In the genomic region with DNA sequence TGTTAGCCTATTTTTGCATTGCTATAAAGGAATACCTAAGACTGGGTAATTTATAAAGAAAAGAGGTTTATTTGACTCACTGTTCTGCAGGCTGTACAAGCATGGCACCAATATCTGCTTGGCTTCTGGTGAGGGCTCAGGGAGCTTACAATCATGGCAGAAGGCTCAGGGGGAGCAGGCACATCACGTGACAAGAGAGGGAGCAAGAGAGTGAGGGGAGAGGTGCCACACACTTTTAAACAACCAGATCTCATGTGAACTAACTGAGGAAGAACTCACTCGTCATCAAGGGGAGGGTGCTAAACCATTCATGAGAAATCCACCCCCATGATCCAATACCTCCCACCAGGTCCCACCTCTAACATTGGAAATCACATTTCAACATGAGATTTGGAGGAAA, we compare ENCODE assay signal across 32 cellular contexts.
"Had no signal": no experiment of that assay in that cellular context is flagged by ENCODE, and none has a peak within 500 bp of the region (broad histone marks: within the 10 kb centered on the region; RNA-seq: fewer than 3 reads in every experiment).

No MANE protein-coding gene starts in this region.

- H3K36me3 Mint-ChIP-seq: stimulated activated memory B cell treated with anti-CD40 and anti-IgM and Interleukin-4, amounts not matched to agents 10 μg/mL and 1 μg/mL and 100 μg/mL, for 72 hours; type B pancreatic cell had no signal

- H3K9me3 Mint-ChIP-seq: natural killer cell treated with Interleukin-12 subunit alpha and Interleukin-12 subunit beta and Interleukin-15 and Interleukin-18, amount 100 ng/mL, for 72 hours had no signal

- H3K4me1 ChIP-seq: parathyroid adenoma, psoas muscle, spleen, suprapubic skin, testis, tibial artery, transverse colon, upper lobe of right lung, uterus had no signal

- H3K4me3 ChIP-seq: ovary, psoas muscle, skin epidermis, smooth muscle cell, spleen, suprapubic skin, testis, tibial artery, transverse colon, upper lobe of right lung, uterus had no signal

- H3K4me1 Mint-ChIP-seq: naive thymus-derived CD8-positive, alpha-beta T cell; stimulated activated memory B cell treated with anti-CD40 and anti-IgM and Interleukin-4, amounts not matched to agents 10 μg/mL and 1 μg/mL and 100 μg/mL, for 72 hours; stimulated activated naive CD8-positive, alpha-beta T cell treated with anti-CD3 and anti-CD28 coated beads, Interleukin-15, amount 100 ng/mL, for 72 hours had no signal

- H3K9ac ChIP-seq: parathyroid adenoma had no signal

- H3K27ac Mint-ChIP-seq: naive thymus-derived CD8-positive, alpha-beta T cell; natural killer cell treated with Interleukin-12 subunit alpha and Interleukin-12 subunit beta and Interleukin-15 and Interleukin-18, amount 100 ng/mL, for 72 hours; nephron progenitor cell; progenitor cell of endocrine pancreas; stimulated activated memory B cell treated with anti-CD40 and anti-IgM and Interleukin-4, amounts not matched to agents 10 μg/mL and 1 μg/mL and 100 μg/mL, for 72 hours; stimulated activated naive CD8-positive, alpha-beta T cell treated with anti-CD3 and anti-CD28 coated beads, Interleukin-15, amount 100 ng/mL, for 72 hours; type B pancreatic cell had no signal

- H3K27ac ChIP-seq: ovary, parathyroid adenoma, psoas muscle, skin epidermis, spleen, suprapubic skin, testis, tibial artery, transverse colon, upper lobe of right lung, uterus had no signal

- H3K9me3 ChIP-seq: ovary, psoas muscle, suprapubic skin, testis, tibial artery, transverse colon, upper lobe of right lung, uterus had no signal

- DNase-seq: naive thymus-derived CD8-positive, alpha-beta T cell; nephron progenitor cell; occipital lobe; ovary; posterior cingulate gyrus; psoas muscle; right cardiac atrium; spleen; stimulated activated CD4-positive, alpha-beta T cell treated with anti-CD3 and anti-CD28 coated beads, Interleukin-12 subunit alpha, Interleukin-12 subunit beta, amount 100 ng/mL, for 4 hours; stimulated activated CD4-positive, alpha-beta T cell treated with anti-CD3 and anti-CD28 coated beads, Interleukin-1b, Interleukin-23, amount 100 ng/mL, for 48 hours; stimulated activated CD4-positive, alpha-beta T cell treated with anti-CD3 and anti-CD28 coated beads, Interleukin-4, amount 100 ng/mL, for 1 hour; stimulated activated CD4-positive, alpha-beta T cell treated with anti-CD3 and anti-CD28 coated beads, Interleukin-4, amount 100 ng/mL, for 4 hours; stimulated activated CD8-positive, alpha-beta memory T cell treated with anti-CD3 and anti-CD28 coated beads, Interleukin-4, amount 100 ng/mL, for 48 hours; stimulated activated naive CD4-positive, alpha-beta T cell; stimulated activated naive CD8-positive, alpha-beta T cell treated with anti-CD3 and anti-CD28 coated beads, Interleukin-15, amount 100 ng/mL, for 72 hours; stimulated activated naive CD8-positive, alpha-beta T cell treated with anti-CD3 and anti-CD28 coated beads, Interleukin-15, Interleukin-2, amounts not matched to agents 100 U/mL and 50 U/mL, for 24 hours; substantia nigra; testis; tibial artery; transverse colon; upper lobe of right lung; uterus had no signal

- H3K27me3 ChIP-seq: ovary, suprapubic skin, testis, transverse colon, uterus had no signal

- H3K4me3 Mint-ChIP-seq: naive thymus-derived CD8-positive, alpha-beta T cell; natural killer cell treated with Interleukin-12 subunit alpha and Interleukin-12 subunit beta and Interleukin-15 and Interleukin-18, amount 100 ng/mL, for 72 hours; nephron progenitor cell; neural crest cell; stimulated activated memory B cell treated with anti-CD40 and anti-IgM and Interleukin-4, amounts not matched to agents 10 μg/mL and 1 μg/mL and 100 μg/mL, for 72 hours; stimulated activated naive CD8-positive, alpha-beta T cell treated with anti-CD3 and anti-CD28 coated beads, Interleukin-15, amount 100 ng/mL, for 72 hours; type B pancreatic cell had no signal

- H3K4me2 ChIP-seq: smooth muscle cell had no signal

- H3K27me3 Mint-ChIP-seq: type B pancreatic cell had no signal

- H2AFZ ChIP-seq: parathyroid adenoma had no signal

- H3K79me2 ChIP-seq: parathyroid adenoma had no signal

- ATAC-seq: naive thymus-derived CD8-positive, alpha-beta T cell; natural killer cell treated with Interleukin-12 subunit alpha and Interleukin-12 subunit beta and Interleukin-15 and Interleukin-18, amount 100 ng/mL, for 72 hours; psoas muscle; right cardiac atrium; sciatic nerve; stimulated activated memory B cell treated with anti-CD40 and anti-IgM and Interleukin-4, amounts not matched to agents 10 μg/mL and 1 μg/mL and 100 μg/mL, for 72 hours; stimulated activated naive CD8-positive, alpha-beta T cell treated with anti-CD3 and anti-CD28 coated beads, Interleukin-15, amount 100 ng/mL, for 72 hours; stimulated activated naive CD8-positive, alpha-beta T cell treated with anti-CD3 and anti-CD28 coated beads, Interleukin-15, Interleukin-2, amounts not matched to agents 100 U/mL and 50 U/mL, for 24 hours; upper lobe of right lung had no signal

- H3K36me3 ChIP-seq: ovary, spleen, suprapubic skin, tibial artery, transverse colon, upper lobe of right lung, uterus had no signal
